Comparison of ENCODE assay signal across 17 cellular contexts in genomic region chr17:29504711-29505110, GRCh38.
"Had no signal": no experiment of that assay in that cellular context is flagged by ENCODE, and none has a peak within 500 bp of the region (broad histone marks: within the 10 kb centered on the region; RNA-seq: fewer than 3 reads in every experiment).

No MANE protein-coding gene starts in this region.

- H3K4me3 ChIP-seq: coronary artery, left lung, tibial artery had no signal

- ATAC-seq: activated CD4-positive, alpha-beta T cell treated with anti-CD3 and anti-CD28 coated beads for 36 hours; activated naive CD4-positive, alpha-beta T cell treated with anti-CD3 and anti-CD28 coated beads, Interleukin-2, amount 50 U/mL, for 72 hours; left lung; WTC11 had no signal

- H3K4me1 ChIP-seq: tibial artery had no signal

- H3K9me3 ChIP-seq: left lung, tibial artery had no signal

- FAIRE-seq: frontal cortex, kidney had no signal

- H3K27me3 ChIP-seq: left lung, tibial artery had no signal

- H3K27ac ChIP-seq: coronary artery, left lung, tibial artery had no signal

- DNase-seq: activated CD4-positive, alpha-beta T cell treated with anti-CD3 and anti-CD28 coated beads for 36 hours; activated CD4-positive, alpha-beta T cell treated with anti-CD3 and anti-CD28 coated beads, Interleukin-2, amount 50 U/mL, for 48 hours; activated gamma-delta T cell treated with Interleukin-2 at 50 U/mL for 16 hours; amniotic stem cell; central memory CD4-positive, alpha-beta T cell; hypothalamus; kidney; left lung; midbrain; retina; stimulated activated naive CD4-positive, alpha-beta T cell treated with Interleukin-2 at 50 U/mL for 16 hours; substantia nigra; tibial artery had no signal
